21 cellular contexts compared by ENCODE assay signal in genomic region chr1:25772692-25773245, GRCh38. TPM values are rescaled to one million over a fixed set of nuclear protein-coding genes. Genes with fewer than 3 reads are reported as not detected.
DNase-seq lines count a peak whose midpoint lies in the region; ATAC-seq, FAIRE-seq and TF ChIP-seq lines count a peak whose summit lies in the region.
"Had no signal": no experiment of that assay in that cellular context is flagged by ENCODE, and none has a peak within 500 bp of the region (broad histone marks: within the 10 kb centered on the region; RNA-seq: fewer than 3 reads in every experiment).

No MANE protein-coding gene starts in this region.

- H3K9me3 Mint-ChIP-seq in endothelial cell (ENCODE audit: unreplicated experiment) = no peaks in the 10 kb centered on the region
- H3K9me3 Mint-ChIP-seq in activated naive CD4-positive, alpha-beta T cell treated with anti-CD3 and anti-CD28 coated beads, Interleukin-2, amount 10 ng/mL, durations not matched to agents 7 days and 5 days = no peaks in the 10 kb centered on the region
- H3K9me3 Mint-ChIP-seq: endodermal cell had no signal

- no peaks in the 10 kb centered on the region for H3K36me3 ChIP-seq in BLaER1
- no peaks in the 10 kb centered on the region for H3K36me3 ChIP-seq in KMS-11 (ENCODE audit: insufficient read depth)
- no peaks in the 10 kb centered on the region for H3K36me3 ChIP-seq in pancreas
- H3K36me3 ChIP-seq: vagina had no signal

- no peak overlapping the region for H3K9ac ChIP-seq in BLaER1
- peak overlapping the region; percentile 9; the same call in 1 of the 2 replicates for H3K9ac ChIP-seq in KMS-11

- ATAC-seq in pancreas = no peak
- no peak for ATAC-seq in GM21367 (IDR thresholded peaks at IDR 0.05; ENCODE audit: unreplicated experiment)
- ATAC-seq: activated CD8-positive, alpha-beta T cell treated with anti-CD3 and anti-CD28 coated beads, Interleukin-2, amount 10 ng/mL, durations not matched to agents 7 days and 5 days had no signal

- WGBS in pancreas, 2 donors = 71 to 73% methylated on average over 5 of the region's 5 CpGs

- H3K27ac Mint-ChIP-seq in endothelial cell (ENCODE audit: unreplicated experiment) = peak overlapping the region; percentile 10
- no peak overlapping the region for H3K27ac Mint-ChIP-seq in activated naive CD4-positive, alpha-beta T cell treated with anti-CD3 and anti-CD28 coated beads, Interleukin-2, amount 10 ng/mL, durations not matched to agents 7 days and 5 days
- H3K27ac Mint-ChIP-seq: activated CD8-positive, alpha-beta T cell treated with anti-CD3 and anti-CD28 coated beads, Interleukin-2, amount 10 ng/mL, durations not matched to agents 7 days and 5 days had no signal

- H3K4me1 Mint-ChIP-seq in endothelial cell (ENCODE audit: unreplicated experiment) = peaks cover 16% of the 10 kb centered on the region
- H3K4me1 Mint-ChIP-seq in activated naive CD4-positive, alpha-beta T cell treated with anti-CD3 and anti-CD28 coated beads, Interleukin-2, amount 10 ng/mL, durations not matched to agents 7 days and 5 days = peaks cover 73% of the 10 kb centered on the region

- H3K27me3 Mint-ChIP-seq in endothelial cell (ENCODE audit: unreplicated experiment) = peaks cover 2% of the 10 kb centered on the region
- peaks cover 29% of the 10 kb centered on the region for H3K27me3 Mint-ChIP-seq in activated naive CD4-positive, alpha-beta T cell treated with anti-CD3 and anti-CD28 coated beads, Interleukin-2, amount 10 ng/mL, durations not matched to agents 7 days and 5 days

- no peaks in the 10 kb centered on the region for H4K20me1 ChIP-seq in BLaER1
- no peaks in the 10 kb centered on the region for H4K20me1 ChIP-seq in KMS-11 (ENCODE audit: insufficient read depth)

- no peak for FAIRE-seq in pancreas (lab: Jason Lieb, UNC)
- FAIRE-seq: GM12892 had no signal

- H2AFZ ChIP-seq in KMS-11 (ENCODE audit: low read depth) = no peak overlapping the region

- intact Hi-C loops in pancreas (cut with DNase I) = no loop called here

- DNase-seq in endothelial cell (ENCODE audit: low spot score) (no peak), pancreas (no peak), NCI-H748 treated with DMSO at 0.1 percent for 48 hours (lab: John Stamatoyannopoulos, UW) (no peak)
- DNase-seq in activated naive CD4-positive, alpha-beta T cell treated with anti-CD3 and anti-CD28 coated beads, Interleukin-2, amount 10 ng/mL, durations not matched to agents 7 days and 5 days = no peak
- DNase-seq in effector CD8-positive, alpha-beta T cell (lab: John Stamatoyannopoulos, UW) = no peak
- DNase-seq: activated CD4-positive, CD25-positive, alpha-beta regulatory T cell; activated CD8-positive, alpha-beta T cell treated with anti-CD3 and anti-CD28 coated beads, Interleukin-2, amount 10 ng/mL, durations not matched to agents 7 days and 5 days; activated naive CD4-positive, alpha-beta T cell; activated T-cell treated with anti-CD3 and anti-CD28 coated beads, Interleukin-2, amount 50 U/mL, for 1 hour; endodermal cell; left cardiac atrium; NCI-H1105 treated with DMSO at 0.1 percent for 48 hours; NCI-H2107; stimulated activated CD4-positive, alpha-beta T cell treated with anti-CD3 and anti-CD28 coated beads, Interleukin-12 subunit alpha, Interleukin-12 subunit beta, amount 100 ng/mL, for 4 hours; substantia nigra had no signal

- H3K4me3 Mint-ChIP-seq in endothelial cell (ENCODE audit: unreplicated experiment) = peak overlapping the region; percentile 5
- H3K4me3 Mint-ChIP-seq in activated naive CD4-positive, alpha-beta T cell treated with anti-CD3 and anti-CD28 coated beads, Interleukin-2, amount 10 ng/mL, durations not matched to agents 7 days and 5 days = no peak overlapping the region
- H3K4me3 Mint-ChIP-seq: activated CD8-positive, alpha-beta T cell treated with anti-CD3 and anti-CD28 coated beads, Interleukin-2, amount 10 ng/mL, durations not matched to agents 7 days and 5 days had no signal

- H3K79me2 ChIP-seq in KMS-11 (ENCODE audit: insufficient read depth, low read depth) = no peaks in the 10 kb centered on the region

- TF ChIP-seq CTCF in KMS-11 (conservative IDR thresholded peaks at IDR 0.05; ENCODE audit: low read depth, low read length) = no peak
- TF ChIP-seq CTCF in endothelial cell (IDR thresholded peaks at IDR 0.05; ENCODE audit: unreplicated experiment) = no peak
- no peak for TF ChIP-seq CTCF in pancreas (IDR thresholded peaks at IDR 0.05)

- H3K4me2 ChIP-seq in BLaER1 = peak overlapping the region; percentile 92
- H3K4me2 ChIP-seq in KMS-11 = peak overlapping the region; percentile 97

- H3K36me3 Mint-ChIP-seq in endothelial cell (ENCODE audit: low read depth, unreplicated experiment) = peaks cover 30% of the 10 kb centered on the region
- peaks cover 51% of the 10 kb centered on the region for H3K36me3 Mint-ChIP-seq in activated naive CD4-positive, alpha-beta T cell treated with anti-CD3 and anti-CD28 coated beads, Interleukin-2, amount 10 ng/mL, durations not matched to agents 7 days and 5 days

- no peaks in the 10 kb centered on the region for H3K27me3 ChIP-seq in BLaER1
- no peaks in the 10 kb centered on the region for H3K27me3 ChIP-seq in KMS-11 (ENCODE audit: insufficient read depth, low read depth)
- H3K27me3 ChIP-seq in pancreas = no peaks in the 10 kb centered on the region
- H3K27me3 ChIP-seq: ascending aorta, vagina had no signal

- no peaks in the 10 kb centered on the region for H3K9me3 ChIP-seq in BLaER1
- no peaks in the 10 kb centered on the region for H3K9me3 ChIP-seq in pancreas
- H3K9me3 ChIP-seq: ascending aorta, vagina had no signal

- CTCF ChIA-PET in activated naive CD4-positive, alpha-beta T cell treated with anti-CD3 and anti-CD28 coated beads, Interleukin-2, amount 10 ng/mL, durations not matched to agents 7 days and 5 days (lab: Charles Lee) = no interaction called here

- no peak overlapping the region for H3K4me3 ChIP-seq in BLaER1
- H3K4me3 ChIP-seq in KMS-11 (IDR thresholded peaks at IDR 0.05; ENCODE audit: insufficient read depth, low read depth, low read length) = no peak overlapping the region
- no peak overlapping the region for H3K4me3 ChIP-seq in pancreas
- H3K4me3 ChIP-seq: ascending aorta, vagina had no signal

- no peak overlapping the region; the same call in 1 of the 2 replicates for H3K27ac ChIP-seq in BLaER1
- H3K27ac ChIP-seq in KMS-11 = peak overlapping the region; percentile 97
- peak overlapping the region; percentile 53 to 86 (median 76) for H3K27ac ChIP-seq in pancreas
- H3K27ac ChIP-seq: ascending aorta, vagina had no signal

- H3K4me1 ChIP-seq in BLaER1 (peaks cover 88% of the 10 kb centered on the region), KMS-11 (ENCODE audit: low read depth, poor library complexity, severe bottlenecking) (peaks cover 91% of the 10 kb centered on the region), pancreas (peaks cover 40 to 54% (median 44%) of the 10 kb centered on the region in 3 donors)
- H3K4me1 ChIP-seq: ascending aorta had no signal

RNA-seq across cellular contexts. Expression of gene SELENON, which starts 27.2 kb away (rescaled TPM):
- total RNA-seq in endothelial cell (ENCODE audit: unreplicated experiment) (284 TPM), pancreas (10 to 100 TPM; 27.8 to 48.3 (median 39.5) TPM)
- 10 to 100 TPM; 29.8 to 39.3 TPM for polyA plus RNA-seq in pancreas

RNA-seq across cellular contexts. Expression of gene MTFR1L, which starts 47.0 kb away (rescaled TPM):
- total RNA-seq in endothelial cell (ENCODE audit: unreplicated experiment) (48.1 TPM), pancreas (10 to 100 TPM; 24.0 to 36.0 (median 26.3) TPM)
- 10 to 100 TPM; 38.9 to 59.6 TPM for polyA plus RNA-seq in pancreas
